8 cellular contexts compared by ENCODE assay signal in genomic region chr12:52022841-52023181, GRCh38. TPM values are rescaled to one million over a fixed set of nuclear protein-coding genes. Genes with fewer than 3 reads are reported as not detected.
DNase-seq lines count a peak whose midpoint lies in the region; ATAC-seq lines count a peak whose summit lies in the region.

No MANE protein-coding gene starts in this region.

- no peaks in the 10 kb centered on the region for H3K9me3 ChIP-seq in mucosa of rectum (ENCODE audit: control insufficient read depth in 2 of 2, low read length in 2 of 2)

- DNase-seq in M059J (ENCODE audit: low read depth) (peak; percentile 12), T47D (ENCODE audit: low read depth in 1 of 2, low spot score in 1 of 2) (peak; percentile 52 to 70), occipital lobe (lab: John Stamatoyannopoulos, UW) (no peak)
- DNase-seq in activated CD8-positive, alpha-beta memory T cell treated with anti-CD3 and anti-CD28 coated beads for 24 hours = no peak
- DNase-seq in stimulated activated CD4-positive, alpha-beta T cell treated with anti-CD3 and anti-CD28 coated beads, Interleukin-12 subunit alpha, Interleukin-12 subunit beta, amount 100 ng/mL, for 4 hours = no peak

- H3K27me3 ChIP-seq in mucosa of rectum (ENCODE audit: control insufficient read depth in 2 of 2, insufficient read depth in 2 of 2, low read length in 2 of 2) = peaks cover 0 to 6% of the 10 kb centered on the region in 2 donors

- H3K4me1 ChIP-seq in mucosa of rectum (ENCODE audit: control insufficient read depth in 2 of 2, insufficient read depth in 2 of 2, low read length in 2 of 2) = peaks cover 30% of the 10 kb centered on the region in 2 donors

- H3K9ac ChIP-seq in mucosa of rectum (ENCODE audit: low read depth in 1 of 2, low read length in 2 of 2) = peak overlapping the region; percentile 52 to 71

- peak; percentile 16 for ATAC-seq in GM18907 (IDR thresholded peaks at IDR 0.05; ENCODE audit: unreplicated experiment)
- no peak for ATAC-seq in HG03457 (IDR thresholded peaks at IDR 0.05; ENCODE audit: unreplicated experiment)

- no peaks in the 10 kb centered on the region for H3K36me3 ChIP-seq in mucosa of rectum (ENCODE audit: control insufficient read depth in 2 of 2, insufficient read depth in 2 of 2, low read length in 2 of 2)

- in situ Hi-C loops in T47D (cut with HindIII; ENCODE audit: low pct_unique_long_range_greater_than_20kb, low sequenced_read_pairs) = no loop called here

- no peak overlapping the region for H3K27ac ChIP-seq in mucosa of rectum (ENCODE audit: low read depth in 2 of 2, low read length in 2 of 2)

- peak overlapping the region; percentile 73 for H3K4me3 ChIP-seq in mucosa of rectum (ENCODE audit: low read length in 2 of 2)

RNA-seq across cellular contexts. Expression of gene TAMALIN, which starts 16.1 kb away (rescaled TPM):
- total RNA-seq in M059J (2014; rRNA removed; shearing (Covaris generic)) = 0.10 and 0.25 TPM in 2 replicates
- total RNA-seq in occipital lobe = 1.6 TPM

RNA-seq across cellular contexts. Expression of gene NR4A1, which starts 28.4 kb away (rescaled TPM):
- total RNA-seq in M059J (2014; rRNA removed; shearing (Covaris generic)) = 0.84 and 2.5 TPM in 2 replicates
- 5.8 TPM for total RNA-seq in occipital lobe

RNA-seq across cellular contexts. Expression of gene ATG101, which starts 47.0 kb away (rescaled TPM):
- 52.6 and 62.0 TPM in 2 replicates for total RNA-seq in M059J (2014; rRNA removed; shearing (Covaris generic))
- total RNA-seq in occipital lobe = 19.5 TPM

RNA-seq across cellular contexts. Expression of gene SMIM41, which starts 56.7 kb away (rescaled TPM):
- total RNA-seq in M059J (2014; rRNA removed; shearing (Covaris generic)) = not detected in 2 replicates
- not detected for total RNA-seq in occipital lobe

Comparison
In these comparisons a context has a peak if more than half of its experiments do, and no peak if none do; other contexts are left out.
1. DNase-seq: peak in M059J (single experiment) and T47D (2 of 2); none in activated CD8-positive, alpha-beta memory T cell treated with anti-CD3 and anti-CD28 coated beads for 24 hours (single experiment), occipital lobe (single experiment) and stimulated activated CD4-positive, alpha-beta T cell treated with anti-CD3 and anti-CD28 coated beads, Interleukin-12 subunit alpha, Interleukin-12 subunit beta, amount 100 ng/mL, for 4 hours (single experiment).